36 cellular contexts compared by ENCODE assay signal in genomic region chr11:44268807-44269080, GRCh38. TPM values are rescaled to one million over a fixed set of nuclear protein-coding genes. Genes with fewer than 3 reads are reported as not detected.
"Had no signal": no experiment of that assay in that cellular context is flagged by ENCODE, and none has a peak within 500 bp of the region (broad histone marks: within the 10 kb centered on the region; RNA-seq: fewer than 3 reads in every experiment).

No MANE protein-coding gene starts in this region.

- H3K4me1 ChIP-seq: adrenal gland had no signal

- H3K27me3 Mint-ChIP-seq: activated CD4-positive, alpha-beta memory T cell treated with anti-CD3 and anti-CD28 coated beads for 36 hours; activated CD8-positive, alpha-beta memory T cell treated with anti-CD3 and anti-CD28 coated beads, Interleukin-2, amount 10 ng/mL, durations not matched to agents 7 days and 5 days; activated naive CD4-positive, alpha-beta T cell treated with anti-CD3 and anti-CD28 coated beads, Interleukin-2, amount 50 U/mL, for 24 hours; activated naive CD8-positive, alpha-beta T cell treated with anti-CD3 and anti-CD28 coated beads for 36 hours; activated naive CD8-positive, alpha-beta T cell treated with anti-CD3 and anti-CD28 coated beads, Interleukin-2, amount 50 U/mL, for 24 hours; dendritic cell treated with granulocyte-macrophage colony-stimulating factor and Interleukin-4, amounts not matched to agents 40 ng/mL and 50 ng/mL, for 4 days had no signal

- DNase-seq: activated B cell treated with CpG ODN at 0.5 μM for 24 hours; activated CD4-positive, alpha-beta memory T cell treated with anti-CD3 and anti-CD28 coated beads for 36 hours; activated CD4-positive, alpha-beta T cell treated with anti-CD3 and anti-CD28 coated beads for 48 hours; activated CD8-positive, alpha-beta memory T cell treated with anti-CD3 and anti-CD28 coated beads, Interleukin-2, amount 10 ng/mL, durations not matched to agents 7 days and 5 days; activated CD8-positive, alpha-beta memory T cell treated with anti-CD3 and anti-CD28 coated beads, Interleukin-2, amount 50 U/mL, for 4 hours; activated CD8-positive, alpha-beta T cell treated with anti-CD3 and anti-CD28 coated beads, Interleukin-2, amount 10 ng/mL, durations not matched to agents 7 days and 5 days; activated naive CD4-positive, alpha-beta T cell treated with anti-CD3 and anti-CD28 coated beads for 36 hours; activated naive CD8-positive, alpha-beta T cell treated with anti-CD3 and anti-CD28 coated beads for 36 hours; activated naive CD8-positive, alpha-beta T cell treated with anti-CD3 and anti-CD28 coated beads, Interleukin-2, amount 50 U/mL, for 24 hours; activated T-cell treated with anti-CD3 and anti-CD28 coated beads, Interleukin-2, amount 50 U/mL, for 1 hour; activated T-cell treated with anti-CD3 and anti-CD28 coated beads, Interleukin-2, amount 50 U/mL, for 48 hours; amygdala; aorta; body of pancreas; dorsolateral prefrontal cortex; effector memory CD4-positive, alpha-beta T cell; endodermal cell; foreskin fibroblast; head of caudate nucleus; T-helper 1 cell; T-helper 17 cell; T1000; WERI-Rb-1 had no signal

- ATAC-seq: activated CD4-positive, CD25-positive, alpha-beta regulatory T cell treated with anti-CD3 and anti-CD28 coated beads, Interleukin-2, amount 50 U/mL, for 24 hours; activated CD8-positive, alpha-beta memory T cell treated with anti-CD3 and anti-CD28 coated beads, Interleukin-2, amount 10 ng/mL, durations not matched to agents 7 days and 5 days; activated CD8-positive, alpha-beta T cell treated with anti-CD3 and anti-CD28 coated beads, Interleukin-2, amount 10 ng/mL, durations not matched to agents 7 days and 5 days; activated naive CD8-positive, alpha-beta T cell treated with anti-CD3 and anti-CD28 coated beads, Interleukin-2, amount 50 U/mL, for 24 hours; body of pancreas; esophagus mucosa; T-helper 17 cell had no signal

- H3K36me3 Mint-ChIP-seq: activated CD4-positive, alpha-beta memory T cell treated with anti-CD3 and anti-CD28 coated beads for 36 hours; activated CD8-positive, alpha-beta memory T cell treated with anti-CD3 and anti-CD28 coated beads, Interleukin-2, amount 10 ng/mL, durations not matched to agents 7 days and 5 days; activated naive CD4-positive, alpha-beta T cell treated with anti-CD3 and anti-CD28 coated beads, Interleukin-2, amount 50 U/mL, for 24 hours; activated naive CD8-positive, alpha-beta T cell treated with anti-CD3 and anti-CD28 coated beads for 36 hours had no signal

- H3K27me3 ChIP-seq: adrenal gland, body of pancreas, cardiac muscle cell had no signal

- H3K27ac Mint-ChIP-seq: activated B cell treated with CpG ODN at 0.5 μM for 24 hours; activated CD4-positive, alpha-beta memory T cell treated with anti-CD3 and anti-CD28 coated beads for 36 hours; activated CD8-positive, alpha-beta memory T cell treated with anti-CD3 and anti-CD28 coated beads, Interleukin-2, amount 10 ng/mL, durations not matched to agents 7 days and 5 days; activated CD8-positive, alpha-beta T cell treated with anti-CD3 and anti-CD28 coated beads, Interleukin-2, amount 10 ng/mL, durations not matched to agents 7 days and 5 days; activated naive CD4-positive, alpha-beta T cell treated with anti-CD3 and anti-CD28 coated beads for 36 hours; activated naive CD4-positive, alpha-beta T cell treated with anti-CD3 and anti-CD28 coated beads, Interleukin-2, amount 50 U/mL, for 24 hours; activated naive CD8-positive, alpha-beta T cell treated with anti-CD3 and anti-CD28 coated beads for 36 hours; activated naive CD8-positive, alpha-beta T cell treated with anti-CD3 and anti-CD28 coated beads, Interleukin-2, amount 50 U/mL, for 24 hours; activated T-helper 1 cell treated with anti-CD3 and anti-CD28 coated beads, Interleukin-12 subunit alpha, Interleukin-12 subunit beta, Interleukin-2, Interleukin-4 antibody, amounts not matched to agents 30 ng/mL and 10 ng/mL and 1 ng/mL, durations not matched to agents 14 hours and 24 hours and 36 hours; activated T-helper 2 cell treated with anti-CD3 and anti-CD28 coated beads, Interferon-gamma antibody, Interleukin-2, Interleukin-4, amounts not matched to agents 10 μg/mL and 5 μg/mL and 100 μg/mL, durations not matched to agents 14 hours and 24 hours and 36 hours; dendritic cell treated with granulocyte-macrophage colony-stimulating factor and Interleukin-4, amounts not matched to agents 40 ng/mL and 50 ng/mL, for 4 days; endodermal cell; T-helper 17 cell; T-helper 2 cell treated with Interferon-gamma antibody and Interleukin-4, amounts not matched to agents 5 μg/mL and 100 μg/mL, for 36 hours had no signal

- H3K4me3 ChIP-seq: adrenal gland, body of pancreas, cardiac muscle cell, coronary artery, dorsolateral prefrontal cortex had no signal

- H3K9me3 ChIP-seq: adrenal gland, body of pancreas had no signal

- H3K27ac ChIP-seq: adrenal gland, body of pancreas, cardiac muscle cell, coronary artery, dorsolateral prefrontal cortex, WERI-Rb-1 had no signal

- H3K4me1 Mint-ChIP-seq: activated B cell treated with CpG ODN at 0.5 μM for 24 hours; activated CD8-positive, alpha-beta memory T cell treated with anti-CD3 and anti-CD28 coated beads, Interleukin-2, amount 10 ng/mL, durations not matched to agents 7 days and 5 days; activated naive CD4-positive, alpha-beta T cell treated with anti-CD3 and anti-CD28 coated beads, Interleukin-2, amount 50 U/mL, for 24 hours; activated naive CD8-positive, alpha-beta T cell treated with anti-CD3 and anti-CD28 coated beads for 36 hours; activated naive CD8-positive, alpha-beta T cell treated with anti-CD3 and anti-CD28 coated beads, Interleukin-2, amount 50 U/mL, for 24 hours; central memory CD8-positive, alpha-beta T cell; endodermal cell had no signal

- H3K9me3 Mint-ChIP-seq: activated B cell treated with CpG ODN at 0.5 μM for 24 hours; activated CD4-positive, alpha-beta memory T cell treated with anti-CD3 and anti-CD28 coated beads for 36 hours; activated naive CD4-positive, alpha-beta T cell treated with anti-CD3 and anti-CD28 coated beads for 36 hours; activated naive CD4-positive, alpha-beta T cell treated with anti-CD3 and anti-CD28 coated beads, Interleukin-2, amount 50 U/mL, for 24 hours; activated naive CD8-positive, alpha-beta T cell treated with anti-CD3 and anti-CD28 coated beads for 36 hours; activated naive CD8-positive, alpha-beta T cell treated with anti-CD3 and anti-CD28 coated beads, Interleukin-2, amount 50 U/mL, for 24 hours; activated T-helper 1 cell treated with anti-CD3 and anti-CD28 coated beads, Interleukin-12 subunit alpha, Interleukin-12 subunit beta, Interleukin-2, Interleukin-4 antibody, amounts not matched to agents 30 ng/mL and 10 ng/mL and 1 ng/mL, durations not matched to agents 14 hours and 24 hours and 36 hours; activated T-helper 2 cell treated with anti-CD3 and anti-CD28 coated beads, Interferon-gamma antibody, Interleukin-2, Interleukin-4, amounts not matched to agents 10 μg/mL and 5 μg/mL and 100 μg/mL, durations not matched to agents 14 hours and 24 hours and 36 hours; central memory CD8-positive, alpha-beta T cell; dendritic cell treated with granulocyte-macrophage colony-stimulating factor and Interleukin-4, amounts not matched to agents 40 ng/mL and 50 ng/mL, for 4 days; endodermal cell; T-helper 2 cell treated with Interferon-gamma antibody and Interleukin-4, amounts not matched to agents 5 μg/mL and 100 μg/mL, for 36 hours had no signal

- H3K36me3 ChIP-seq: adrenal gland, cardiac muscle cell, WERI-Rb-1 had no signal

- H3K4me3 Mint-ChIP-seq: activated B cell treated with CpG ODN at 0.5 μM for 24 hours; activated CD4-positive, alpha-beta memory T cell treated with anti-CD3 and anti-CD28 coated beads for 36 hours; activated CD8-positive, alpha-beta memory T cell treated with anti-CD3 and anti-CD28 coated beads, Interleukin-2, amount 10 ng/mL, durations not matched to agents 7 days and 5 days; activated CD8-positive, alpha-beta T cell treated with anti-CD3 and anti-CD28 coated beads, Interleukin-2, amount 10 ng/mL, durations not matched to agents 7 days and 5 days; activated naive CD4-positive, alpha-beta T cell treated with anti-CD3 and anti-CD28 coated beads for 36 hours; activated naive CD4-positive, alpha-beta T cell treated with anti-CD3 and anti-CD28 coated beads, Interleukin-2, amount 50 U/mL, for 24 hours; activated naive CD8-positive, alpha-beta T cell treated with anti-CD3 and anti-CD28 coated beads for 36 hours; activated naive CD8-positive, alpha-beta T cell treated with anti-CD3 and anti-CD28 coated beads, Interleukin-2, amount 50 U/mL, for 24 hours; activated T-helper 1 cell treated with anti-CD3 and anti-CD28 coated beads, Interleukin-12 subunit alpha, Interleukin-12 subunit beta, Interleukin-2, Interleukin-4 antibody, amounts not matched to agents 30 ng/mL and 10 ng/mL and 1 ng/mL, durations not matched to agents 14 hours and 24 hours and 36 hours; central memory CD8-positive, alpha-beta T cell; dendritic cell treated with granulocyte-macrophage colony-stimulating factor and Interleukin-4, amounts not matched to agents 40 ng/mL and 50 ng/mL, for 4 days; endodermal cell; T-helper 2 cell treated with Interferon-gamma antibody and Interleukin-4, amounts not matched to agents 5 μg/mL and 100 μg/mL, for 36 hours had no signal

RNA-seq across cellular contexts. Expression of gene ALX4, which starts 41.2 kb away (rescaled TPM):
- total RNA-seq: activated B cell treated with CpG ODN at 0.5 μM for 24 hours; activated CD4-positive, alpha-beta memory T cell treated with anti-CD3 and anti-CD28 coated beads for 36 hours; activated CD8-positive, alpha-beta memory T cell treated with anti-CD3 and anti-CD28 coated beads for 36 hours; activated CD8-positive, alpha-beta memory T cell treated with anti-CD3 and anti-CD28 coated beads, Interleukin-2, amount 10 ng/mL, durations not matched to agents 7 days and 5 days; activated CD8-positive, alpha-beta T cell treated with anti-CD3 and anti-CD28 coated beads, Interleukin-2, amount 10 ng/mL, durations not matched to agents 7 days and 5 days; activated naive CD4-positive, alpha-beta T cell treated with anti-CD3 and anti-CD28 coated beads for 36 hours; activated naive CD8-positive, alpha-beta T cell treated with anti-CD3 and anti-CD28 coated beads for 36 hours; activated T-helper 1 cell treated with anti-CD3 and anti-CD28 coated beads, Interleukin-12 subunit alpha, Interleukin-12 subunit beta, Interleukin-2, Interleukin-4 antibody, amounts not matched to agents 30 ng/mL and 10 ng/mL and 1 ng/mL, durations not matched to agents 14 hours and 24 hours and 36 hours; activated T-helper 2 cell treated with anti-CD3 and anti-CD28 coated beads, Interferon-gamma antibody, Interleukin-2, Interleukin-4, amounts not matched to agents 10 μg/mL and 5 μg/mL and 100 μg/mL, durations not matched to agents 14 hours and 24 hours and 36 hours; adrenal gland; body of pancreas; endodermal cell; epithelial cell of proximal tubule; esophagus mucosa; T-helper 17 cell had no signal
- polyA plus RNA-seq: cardiac muscle cell had no signal
